16 cellular contexts compared by ENCODE assay signal in the genomic region with DNA sequence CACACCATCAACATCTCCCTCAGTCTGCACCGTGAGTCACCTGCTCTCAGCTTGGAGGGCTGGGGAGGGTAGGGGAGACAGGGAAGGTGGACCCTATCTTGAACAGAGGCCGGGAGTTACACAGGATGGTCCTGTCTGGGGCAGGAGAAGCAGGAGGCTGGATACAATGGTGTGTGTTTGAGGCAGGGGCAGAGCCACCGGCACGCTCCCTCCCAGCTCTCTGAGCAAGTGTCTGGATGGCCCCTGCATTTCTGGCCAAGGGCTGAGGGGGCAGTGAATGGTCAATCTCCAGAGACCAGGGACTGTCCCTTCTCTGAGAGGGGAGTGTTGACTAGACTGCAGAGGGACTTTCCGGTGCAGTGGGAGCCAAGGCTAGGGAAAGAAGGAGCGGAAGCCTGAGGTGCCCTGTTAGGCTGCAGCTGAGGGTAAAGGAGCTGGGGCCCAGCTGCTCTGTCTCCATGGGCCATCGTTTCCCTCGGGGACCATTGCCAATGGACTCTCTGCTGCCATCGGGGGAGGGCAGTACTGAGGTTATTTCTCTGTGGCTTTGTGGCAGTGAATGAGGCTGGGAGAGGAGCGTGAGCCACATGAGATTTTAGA. TPM values are rescaled to one million over a fixed set of nuclear protein-coding genes. Genes with fewer than 3 reads are reported as not detected.
DNase-seq lines count a peak whose midpoint lies in the region; ATAC-seq, FAIRE-seq and TF ChIP-seq lines count a peak whose summit lies in the region.
"Had no signal": no experiment of that assay in that cellular context is flagged by ENCODE, and none has a peak within 500 bp of the region (broad histone marks: within the 10 kb centered on the region; RNA-seq: fewer than 3 reads in every experiment).

No MANE protein-coding gene starts in this region.

- H3K4me1 ChIP-seq in astrocyte (ENCODE audit: insufficient read depth, low read length) = peaks cover 32% of the 10 kb centered on the region
- peaks cover 51 to 72% (median 63%) of the 10 kb centered on the region in 3 donors for H3K4me1 ChIP-seq in skeletal muscle tissue (ENCODE audit: control insufficient read depth in 3 of 3, insufficient read depth in 3 of 3, low read length in 3 of 3)

- H3K4me3 Mint-ChIP-seq in CD14-positive monocyte (no peak overlapping the region), astrocyte (ENCODE audit: unreplicated experiment) (no peak overlapping the region)
- H3K4me3 Mint-ChIP-seq: activated CD4-positive, alpha-beta T cell treated with anti-CD3 and anti-CD28 coated beads, Interleukin-2, amount 10 ng/mL, durations not matched to agents 24 days and 14 days; activated T-cell treated with anti-CD3 and anti-CD28 coated beads, Interleukin-2, amount 50 U/mL, for 72 hours; T-helper 2 cell treated with Interferon-gamma antibody and Interleukin-4, amounts not matched to agents 5 μg/mL and 100 μg/mL, for 36 hours had no signal

- H3K27me3 ChIP-seq in astrocyte (ENCODE audit: insufficient read depth, low read length) (no peaks in the 10 kb centered on the region), skeletal muscle tissue (ENCODE audit: control insufficient read depth in 3 of 3, insufficient read depth in 3 of 3, low read length in 3 of 3) (peaks cover 0 to 2% (median 0%) of the 10 kb centered on the region in 3 donors)
- H3K27me3 ChIP-seq: BE2C had no signal

- H3K9ac ChIP-seq in astrocyte (ENCODE audit: low read length) (no peak overlapping the region), skeletal muscle tissue (ENCODE audit: low read depth in 1 of 3, low read length in 3 of 3) (peak overlapping the region in 1 of 3 donors; percentile 16)

- H3K9me3 ChIP-seq in astrocyte (ENCODE audit: insufficient read depth, low read depth, low read length) = no peaks in the 10 kb centered on the region
- H3K9me3 ChIP-seq in skeletal muscle tissue (ENCODE audit: control insufficient read depth in 3 of 3, low read length in 3 of 3) = no peaks in the 10 kb centered on the region
- H3K9me3 ChIP-seq: BE2C had no signal

- H3K27ac Mint-ChIP-seq in CD14-positive monocyte (peak overlapping the region in 4 of 7 donors; percentile 24 to 86 (median 45)), astrocyte (ENCODE audit: unreplicated experiment) (peak overlapping the region; percentile 81)
- H3K27ac Mint-ChIP-seq: activated CD4-positive, alpha-beta T cell treated with anti-CD3 and anti-CD28 coated beads, Interleukin-2, amount 10 ng/mL, durations not matched to agents 24 days and 14 days; activated T-cell treated with anti-CD3 and anti-CD28 coated beads, Interleukin-2, amount 50 U/mL, for 72 hours; T-helper 2 cell treated with Interferon-gamma antibody and Interleukin-4, amounts not matched to agents 5 μg/mL and 100 μg/mL, for 36 hours had no signal

- H3K36me3 ChIP-seq in astrocyte (ENCODE audit: insufficient read depth, low read length) = peaks cover 52% of the 10 kb centered on the region
- peaks cover 17 to 27% (median 20%) of the 10 kb centered on the region in 3 donors for H3K36me3 ChIP-seq in skeletal muscle tissue (ENCODE audit: control insufficient read depth in 3 of 3, insufficient read depth in 3 of 3, low read length in 3 of 3)
- H3K36me3 ChIP-seq: BE2C had no signal

- no peak for TF ChIP-seq CTCF in CD14-positive monocyte (IDR thresholded peaks at IDR 0.05)
- TF ChIP-seq CTCF in astrocyte (IDR thresholded peaks at IDR 0.05; ENCODE audit: insufficient read depth, low read depth, low read length) = no peak

- no peak for ATAC-seq in HG03095 (IDR thresholded peaks at IDR 0.05; ENCODE audit: unreplicated experiment)
- ATAC-seq: activated T-cell treated with anti-CD3 and anti-CD28 coated beads, Interleukin-2, amount 50 U/mL, for 72 hours had no signal

- H3K36me3 Mint-ChIP-seq in CD14-positive monocyte = peaks cover 82 to 90% of the 10 kb centered on the region in 2 donors
- peaks cover 60% of the 10 kb centered on the region for H3K36me3 Mint-ChIP-seq in astrocyte (ENCODE audit: low read depth, unreplicated experiment)

- H3K27me3 Mint-ChIP-seq in CD14-positive monocyte (ENCODE audit: low read depth in 3 of 3) (peaks cover 0 to 1% (median 0%) of the 10 kb centered on the region in 3 donors), astrocyte (ENCODE audit: low read depth, unreplicated experiment) (no peaks in the 10 kb centered on the region)
- H3K27me3 Mint-ChIP-seq: activated CD4-positive, alpha-beta T cell treated with anti-CD3 and anti-CD28 coated beads, Interleukin-2, amount 10 ng/mL, durations not matched to agents 24 days and 14 days had no signal

- no peak overlapping the region for H2AFZ ChIP-seq in astrocyte (ENCODE audit: low read depth, low read length)

- intact Hi-C loops in CD14-positive monocyte (cut with micrococcal nuclease) = no loop called here

- no peak for FAIRE-seq in astrocyte (lab: Jason Lieb, UNC)

- H3K4me3 ChIP-seq in astrocyte (ENCODE audit: insufficient read depth, low read depth, low read length) (no peak overlapping the region), skeletal muscle tissue (ENCODE audit: low read length in 3 of 3) (no peak overlapping the region)

- no peak overlapping the region for H3K27ac ChIP-seq in astrocyte (ENCODE audit: low read depth, low read length)
- peak overlapping the region; percentile 15 for H3K27ac ChIP-seq in skeletal muscle tissue (ENCODE audit: low read depth, low read length)

- no peaks in the 10 kb centered on the region for H3K9me3 Mint-ChIP-seq in CD14-positive monocyte
- no peaks in the 10 kb centered on the region for H3K9me3 Mint-ChIP-seq in astrocyte (ENCODE audit: unreplicated experiment)
- H3K9me3 Mint-ChIP-seq: activated CD4-positive, alpha-beta T cell treated with anti-CD3 and anti-CD28 coated beads, Interleukin-2, amount 10 ng/mL, durations not matched to agents 24 days and 14 days; activated T-cell treated with anti-CD3 and anti-CD28 coated beads, Interleukin-2, amount 50 U/mL, for 72 hours; T-helper 2 cell treated with Interferon-gamma antibody and Interleukin-4, amounts not matched to agents 5 μg/mL and 100 μg/mL, for 36 hours had no signal

- DNase-seq in CD14-positive monocyte (ENCODE audit: low spot score) = no peak
- DNase-seq in astrocyte (ENCODE audit: low read depth) = no peak
- peak; percentile 23 for DNase-seq in kidney tubule cell (ENCODE audit: low spot score)
- no peak for DNase-seq in NCI-H2171 (lab: John Stamatoyannopoulos, UW)
- DNase-seq in SIG-M5 (lab: John Stamatoyannopoulos, UW) = no peak
- DNase-seq in iPS-NIHi11 (ENCODE audit: low spot score) = no peak
- DNase-seq: activated CD4-positive, alpha-beta T cell treated with anti-CD3 and anti-CD28 coated beads, Interleukin-2, amount 10 ng/mL, durations not matched to agents 24 days and 14 days; activated T-cell treated with anti-CD3 and anti-CD28 coated beads, Interleukin-2, amount 50 U/mL, for 72 hours; BE2C; DMS79 treated with DMSO at 0.1 percent for 48 hours; NCI-H1436; NCI-H524 had no signal

- peaks cover 55% of the 10 kb centered on the region for H3K79me2 ChIP-seq in astrocyte (ENCODE audit: insufficient read depth, low read length)

- H3K4me1 Mint-ChIP-seq in CD14-positive monocyte (peaks cover 70% of the 10 kb centered on the region), astrocyte (ENCODE audit: low read depth, unreplicated experiment) (peaks cover 60% of the 10 kb centered on the region)
- H3K4me1 Mint-ChIP-seq: activated CD4-positive, alpha-beta T cell treated with anti-CD3 and anti-CD28 coated beads, Interleukin-2, amount 10 ng/mL, durations not matched to agents 24 days and 14 days had no signal

- peaks cover 92% of the 10 kb centered on the region for H4K20me1 ChIP-seq in astrocyte (ENCODE audit: insufficient read depth, low read length)

- H3K4me2 ChIP-seq in astrocyte (ENCODE audit: low read length) = no peak overlapping the region

RNA-seq across cellular contexts. Expression of a gene that starts 1.9 kb away (rescaled TPM):
- polyA plus RNA-seq in CD14-positive monocyte = 1 to 10 TPM in 1 of 2 donors, under 1 TPM in 1; 0.35 to 1.5 TPM
- total RNA-seq in astrocyte = not detected in 2 replicates
- 1.0 TPM for total RNA-seq in skeletal muscle tissue
- total RNA-seq: activated CD4-positive, alpha-beta T cell treated with anti-CD3 and anti-CD28 coated beads, Interleukin-2, amount 10 ng/mL, durations not matched to agents 24 days and 14 days; activated T-cell treated with anti-CD3 and anti-CD28 coated beads, Interleukin-2, amount 50 U/mL, for 72 hours; glomerular endothelial cell had no signal

RNA-seq across cellular contexts. Expression of a gene that starts 17.3 kb away (rescaled TPM):
- 10 to 100 TPM in 1 of 2 donors, 1 to 10 TPM in 1; 5.5 to 10.5 TPM for polyA plus RNA-seq in CD14-positive monocyte
- total RNA-seq in astrocyte = 369 and 397 TPM in 2 replicates
- total RNA-seq in skeletal muscle tissue = 118 TPM

RNA-seq across cellular contexts. Expression of a gene that starts 34.4 kb away (rescaled TPM):
- 100 to 1,000 TPM; 132 to 154 TPM for polyA plus RNA-seq in CD14-positive monocyte
- total RNA-seq in astrocyte (33.8 and 36.2 TPM in 2 replicates), skeletal muscle tissue (31.8 TPM)

RNA-seq across cellular contexts. Expression of a gene that starts 56.6 kb away (rescaled TPM):
- polyA plus RNA-seq in CD14-positive monocyte = 1 to 10 TPM in 1 of 2 donors, under 1 TPM in 1; 1.00 to 2.7 TPM
- 36.6 and 37.8 TPM in 2 replicates for total RNA-seq in astrocyte
- total RNA-seq in skeletal muscle tissue = 38.1 TPM
